In genomic region chr15:52790941-52791751, GRCh38 we compare ENCODE assay signal across 8 cellular contexts. TPM values are rescaled to one million over a fixed set of nuclear protein-coding genes. Genes with fewer than 3 reads are reported as not detected.
DNase-seq lines count a peak whose midpoint lies in the region; ATAC-seq and TF ChIP-seq lines count a peak whose summit lies in the region.

No MANE protein-coding gene starts in this region.

- intact Hi-C loops in dendritic cell treated with granulocyte-macrophage colony-stimulating factor and Interleukin-4, amounts not matched to agents 40 ng/mL and 50 ng/mL, for 4 days (cut with micrococcal nuclease) = no loop called here

- no peaks in the 10 kb centered on the region for H3K9me3 ChIP-seq in Karpas-422 (ENCODE audit: low read length)
- H3K9me3 ChIP-seq in muscle layer of duodenum (ENCODE audit: control insufficient read depth in 1 of 2, low read length in 2 of 2) = no peaks in the 10 kb centered on the region

- H3K4me1 Mint-ChIP-seq in dendritic cell treated with granulocyte-macrophage colony-stimulating factor and Interleukin-4, amounts not matched to agents 40 ng/mL and 50 ng/mL, for 4 days (ENCODE audit: low read depth) = peaks cover 43% of the 10 kb centered on the region

- peak overlapping the region; percentile 90 for H3K4me2 ChIP-seq in Karpas-422 (ENCODE audit: low read depth, low read length, poor library complexity, severe bottlenecking)

- H2AFZ ChIP-seq in Karpas-422 (ENCODE audit: low read length) = no peak overlapping the region; the same call in 1 of the 2 replicates

- no peak overlapping the region for H3K27ac Mint-ChIP-seq in dendritic cell treated with granulocyte-macrophage colony-stimulating factor and Interleukin-4, amounts not matched to agents 40 ng/mL and 50 ng/mL, for 4 days

- no peaks in the 10 kb centered on the region for H4K20me1 ChIP-seq in Karpas-422 (ENCODE audit: insufficient read depth, low read depth, low read length)

- no peak for ATAC-seq in GM19452 (IDR thresholded peaks at IDR 0.05; ENCODE audit: unreplicated experiment)
- no peak for ATAC-seq in GM21526 (IDR thresholded peaks at IDR 0.05; ENCODE audit: low FRiP score, unreplicated experiment)

- H3K36me3 ChIP-seq in Karpas-422 (ENCODE audit: insufficient read depth, low read length) = no peaks in the 10 kb centered on the region
- H3K36me3 ChIP-seq in muscle layer of duodenum (ENCODE audit: control insufficient read depth in 1 of 2, insufficient read depth in 2 of 2, low read length in 2 of 2) = no peaks in the 10 kb centered on the region

- H3K4me3 Mint-ChIP-seq in dendritic cell treated with granulocyte-macrophage colony-stimulating factor and Interleukin-4, amounts not matched to agents 40 ng/mL and 50 ng/mL, for 4 days = peak overlapping the region; percentile 18

- DNase-seq in AG10803 (ENCODE audit: low read depth) (no peak), Karpas-422 (no peak), NCI-H446 treated with DMSO at 0.1 percent for 48 hours (lab: John Stamatoyannopoulos, UW) (no peak)
- DNase-seq in activated CD8-positive, alpha-beta memory T cell treated with anti-CD3 and anti-CD28 coated beads, Interleukin-2, amount 50 U/mL, for 48 hours = no peak

- H3K9me2 ChIP-seq in Karpas-422 (replicated peaks; ENCODE audit: insufficient read depth, low read length) = no peaks in the 10 kb centered on the region

- H3K4me1 ChIP-seq in Karpas-422 (ENCODE audit: low read length) (peaks cover 20% of the 10 kb centered on the region), muscle layer of duodenum (ENCODE audit: control insufficient read depth in 1 of 2, insufficient read depth in 2 of 2, low read length in 2 of 2) (peaks cover 0 to 42% of the 10 kb centered on the region in 2 donors)

- peak overlapping the region; percentile 80; the same call in 1 of the 2 replicates for H3K9ac ChIP-seq in Karpas-422 (ENCODE audit: low read length)

- H3K36me3 Mint-ChIP-seq in dendritic cell treated with granulocyte-macrophage colony-stimulating factor and Interleukin-4, amounts not matched to agents 40 ng/mL and 50 ng/mL, for 4 days (ENCODE audit: low read depth) = no peaks in the 10 kb centered on the region

- peaks cover 96% of the 10 kb centered on the region for H3K27me3 Mint-ChIP-seq in dendritic cell treated with granulocyte-macrophage colony-stimulating factor and Interleukin-4, amounts not matched to agents 40 ng/mL and 50 ng/mL, for 4 days

- H3K4me3 ChIP-seq in AG10803 (ENCODE audit: low read length) (peak overlapping the region; percentile 55; the same call in 1 of the 2 replicates), Karpas-422 (ENCODE audit: low read length) (peak overlapping the region; percentile 75), muscle layer of duodenum (ENCODE audit: low read depth in 1 of 2, low read length in 2 of 2) (peak overlapping the region; percentile 11 to 71)

- no peaks in the 10 kb centered on the region for H3K27me3 ChIP-seq in Karpas-422 (ENCODE audit: low read length)
- H3K27me3 ChIP-seq in muscle layer of duodenum (ENCODE audit: low read depth, low read length) = peaks cover 60% of the 10 kb centered on the region

- no peaks in the 10 kb centered on the region for H3K79me2 ChIP-seq in Karpas-422 (ENCODE audit: low read length)

- H3K9me3 Mint-ChIP-seq in dendritic cell treated with granulocyte-macrophage colony-stimulating factor and Interleukin-4, amounts not matched to agents 40 ng/mL and 50 ng/mL, for 4 days = no peaks in the 10 kb centered on the region

- TF ChIP-seq CTCF in AG10803 (conservative IDR thresholded peaks at IDR 0.05; ENCODE audit: low read length) = no peak

- no peak overlapping the region for H3K27ac ChIP-seq in Karpas-422 (ENCODE audit: low read length)
- H3K27ac ChIP-seq in muscle layer of duodenum (ENCODE audit: low read length) = no peak overlapping the region

RNA-seq across cellular contexts. Expression of gene ONECUT1, which starts 1.0 kb away (rescaled TPM):
- total RNA-seq in Karpas-422 (2014; rRNA removed; shearing (Covaris generic); ENCODE audit: low replicate concordance) = 0.14 and 0.45 TPM in 2 replicates
